ENCODE assay signal across 11 cellular contexts in genomic region chr10:62689712-62690111, GRCh38.
DNase-seq lines count a peak whose midpoint lies in the region; ATAC-seq lines count a peak whose summit lies in the region.
"Had no signal": no experiment of that assay in that cellular context is flagged by ENCODE, and none has a peak within 500 bp of the region (broad histone marks: within the 10 kb centered on the region; RNA-seq: fewer than 3 reads in every experiment).

No MANE protein-coding gene starts in this region.

- no peak for DNase-seq in activated CD4-positive, alpha-beta T cell treated with anti-CD3 and anti-CD28 coated beads, Interleukin-2, amount 10 ng/mL, durations not matched to agents 7 days and 5 days
- no peak for DNase-seq in activated CD4-positive, alpha-beta T cell treated with anti-CD3 and anti-CD28 coated beads, Interleukin-2, amount 50 U/mL, for 4 hours
- DNase-seq in pons (ENCODE audit: low spot score) (peak; percentile 39), NCI-H187 (lab: John Stamatoyannopoulos, UW) (no peak), hippocampal formation (lab: John Stamatoyannopoulos, UW) (no peak)
- DNase-seq: DMS53, NCI-H146, psoas muscle had no signal

- POLR2A ChIA-PET in activated CD4-positive, alpha-beta T cell treated with anti-CD3 and anti-CD28 coated beads, Interleukin-2, amount 10 ng/mL, durations not matched to agents 7 days and 5 days (lab: Charles Lee) = no interaction called here

- peaks cover 2% of the 10 kb centered on the region for H3K27me3 Mint-ChIP-seq in activated CD4-positive, alpha-beta T cell treated with anti-CD3 and anti-CD28 coated beads, Interleukin-2, amount 10 ng/mL, durations not matched to agents 7 days and 5 days
- no peaks in the 10 kb centered on the region for H3K27me3 Mint-ChIP-seq in activated naive CD8-positive, alpha-beta T cell

- H3K4me1 Mint-ChIP-seq in activated CD4-positive, alpha-beta T cell treated with anti-CD3 and anti-CD28 coated beads, Interleukin-2, amount 10 ng/mL, durations not matched to agents 7 days and 5 days = peaks cover 28% of the 10 kb centered on the region
- H3K4me1 Mint-ChIP-seq in activated naive CD8-positive, alpha-beta T cell (ENCODE audit: low read depth) = peaks cover 61% of the 10 kb centered on the region

- H3K4me3 Mint-ChIP-seq in activated CD4-positive, alpha-beta T cell treated with anti-CD3 and anti-CD28 coated beads, Interleukin-2, amount 10 ng/mL, durations not matched to agents 7 days and 5 days = no peak overlapping the region
- H3K4me3 Mint-ChIP-seq in activated naive CD8-positive, alpha-beta T cell = peak overlapping the region; percentile 56

- peak overlapping the region; percentile 28 for H3K27ac Mint-ChIP-seq in activated CD4-positive, alpha-beta T cell treated with anti-CD3 and anti-CD28 coated beads, Interleukin-2, amount 10 ng/mL, durations not matched to agents 7 days and 5 days
- peak overlapping the region; percentile 87 for H3K27ac Mint-ChIP-seq in activated naive CD8-positive, alpha-beta T cell

- ATAC-seq in HG03159 (IDR thresholded peaks at IDR 0.05; ENCODE audit: unreplicated experiment) (peak; percentile 64), GM19324 (IDR thresholded peaks at IDR 0.05; ENCODE audit: low FRiP score, unreplicated experiment) (no peak)
- ATAC-seq: psoas muscle had no signal

- peaks cover 9% of the 10 kb centered on the region for H3K36me3 Mint-ChIP-seq in activated CD4-positive, alpha-beta T cell treated with anti-CD3 and anti-CD28 coated beads, Interleukin-2, amount 10 ng/mL, durations not matched to agents 7 days and 5 days (ENCODE audit: low read depth)
- H3K36me3 Mint-ChIP-seq in activated naive CD8-positive, alpha-beta T cell = peaks cover 18% of the 10 kb centered on the region

- CTCF ChIA-PET in activated CD4-positive, alpha-beta T cell treated with anti-CD3 and anti-CD28 coated beads, Interleukin-2, amount 10 ng/mL, durations not matched to agents 7 days and 5 days (lab: Charles Lee) = interaction anchor here (1.6 kb wide), 1 partner anchor 8 kb away, joined by 3 read pairs; no protein-coding TSS in a partner anchor

- H3K9me3 Mint-ChIP-seq in activated CD4-positive, alpha-beta T cell treated with anti-CD3 and anti-CD28 coated beads, Interleukin-2, amount 10 ng/mL, durations not matched to agents 7 days and 5 days = peaks cover 25% of the 10 kb centered on the region
- H3K9me3 Mint-ChIP-seq in activated naive CD8-positive, alpha-beta T cell (ENCODE audit: low read depth) = peaks cover 18% of the 10 kb centered on the region
